Comparison of ENCODE assay signal across 11 cellular contexts in the genomic region with DNA sequence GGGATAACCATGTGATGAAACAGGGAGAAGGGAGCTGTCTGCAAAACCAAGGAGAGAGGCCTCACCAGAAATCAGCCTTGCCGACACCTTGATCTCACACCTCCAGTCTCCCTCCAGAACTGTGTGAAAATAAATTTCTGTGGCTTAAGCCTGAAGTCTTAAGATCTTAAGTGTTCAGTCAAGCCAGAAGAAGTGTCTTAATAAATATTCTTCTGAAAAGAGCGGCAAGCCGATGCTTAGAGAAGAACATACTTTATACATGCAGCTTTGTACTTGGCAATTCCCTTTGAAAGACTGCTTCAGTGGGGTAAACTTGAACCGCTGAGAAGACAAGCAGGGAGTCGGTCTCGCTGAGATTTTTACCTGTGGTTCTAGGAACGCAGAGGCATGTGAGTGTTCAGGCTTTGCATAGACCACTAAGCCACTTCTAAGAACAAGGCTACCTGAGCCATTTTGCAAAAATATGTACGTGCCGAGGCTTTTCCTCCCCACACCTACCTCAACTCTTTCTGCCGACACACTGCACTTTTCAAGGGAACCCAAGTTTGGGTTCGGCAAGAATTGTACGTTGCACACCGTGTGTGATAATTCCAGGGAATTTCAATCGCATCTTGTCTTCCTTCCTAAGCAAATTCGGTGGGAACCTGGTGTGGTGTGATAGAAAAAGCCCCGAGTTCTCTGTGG. TPM values are rescaled to one million over a fixed set of nuclear protein-coding genes. Genes with fewer than 3 reads are reported as not detected.
A peak's percentile ranks its signal among the peaks of the same experiment; 100 is the strongest.
DNase-seq lines count a peak whose midpoint lies in the region; ATAC-seq and TF ChIP-seq lines count a peak whose summit lies in the region.
"Had no signal": no experiment of that assay in that cellular context is flagged by ENCODE, and none has a peak within 500 bp of the region (broad histone marks: within the 10 kb centered on the region; RNA-seq: fewer than 3 reads in every experiment).

No MANE protein-coding gene starts in this region.

- POLR2A ChIA-PET in activated naive CD8-positive, alpha-beta T cell treated with anti-CD3 and anti-CD28 coated beads, Interleukin-2, amount 10 ng/mL, durations not matched to agents 7 days and 5 days (lab: Charles Lee), result interaction anchor here (1.0 to 3.6 kb wide), 3 partner anchors 18 to 62 kb away, joined by 4 to 39 read pairs (median 7); no protein-coding TSS in a partner anchor
- POLR2A ChIA-PET in MCF 10A (lab: Yijun Ruan, JAX), result interaction anchor here (0.9 to 3.3 kb wide), 2 partner anchors 155 to 208 kb away, joined by 3 to 66 read pairs; no protein-coding TSS in a partner anchor

- no peak overlapping the region for H3K27ac ChIP-seq in SU-DHL-6 (ENCODE audit: low read depth, low read length)

- H3K36me3 ChIP-seq in GM06990 (ENCODE audit: control insufficient read depth, insufficient read depth, low read length), result no peaks in the 10 kb centered on the region
- H3K36me3 ChIP-seq in SU-DHL-6 (ENCODE audit: low read length), result 0 out of 2 replicates have a peak, but pooled peaks cover 5% of the 10 kb centered on the region

- intact Hi-C loops in MCF 10A (cut with micrococcal nuclease), result loop anchor here (2.0 to 5.0 kb wide), 2 partner anchors 138 to 301 kb away; no protein-coding TSS in a partner anchor

- peaks cover 25% of the 10 kb centered on the region for H3F3A ChIP-seq in SU-DHL-6 (ENCODE audit: insufficient read depth)

- no peak for ATAC-seq in activated naive CD8-positive, alpha-beta T cell treated with anti-CD3 and anti-CD28 coated beads, Interleukin-2, amount 10 ng/mL, durations not matched to agents 7 days and 5 days (ENCODE audit: low read depth)
- ATAC-seq in HG03354 (IDR thresholded peaks at IDR 0.05; ENCODE audit: poor library complexity, severe bottlenecking, unreplicated experiment), result no peak

- BruUV-seq in MCF 10A (replicated peaks; lab: Mats Ljungman, UMichigan), result no TSS peak

- peaks cover 21% of the 10 kb centered on the region for H3K27me3 Mint-ChIP-seq in activated naive CD8-positive, alpha-beta T cell treated with anti-CD3 and anti-CD28 coated beads, Interleukin-2, amount 10 ng/mL, durations not matched to agents 7 days and 5 days
- H3K27me3 Mint-ChIP-seq in MCF 10A (ENCODE audit: insufficient read depth, unreplicated experiment), result no peaks in the 10 kb centered on the region

- no peak overlapping the region for H2AFZ ChIP-seq in SU-DHL-6 (ENCODE audit: low read depth, low read length, severe bottlenecking)

- no peaks in the 10 kb centered on the region for H3K9me3 Mint-ChIP-seq in activated naive CD8-positive, alpha-beta T cell treated with anti-CD3 and anti-CD28 coated beads, Interleukin-2, amount 10 ng/mL, durations not matched to agents 7 days and 5 days
- no peaks in the 10 kb centered on the region for H3K9me3 Mint-ChIP-seq in MCF 10A (ENCODE audit: unreplicated experiment)

- H3K36me3 Mint-ChIP-seq in activated naive CD8-positive, alpha-beta T cell treated with anti-CD3 and anti-CD28 coated beads, Interleukin-2, amount 10 ng/mL, durations not matched to agents 7 days and 5 days, result peaks cover 5% of the 10 kb centered on the region
- no peaks in the 10 kb centered on the region for H3K36me3 Mint-ChIP-seq in MCF 10A (ENCODE audit: insufficient read depth, unreplicated experiment)

- TF ChIP-seq CTCF in GM06990 (IDR thresholded peaks at IDR 0.05; ENCODE audit: insufficient read depth, low read length, poor library complexity, severe bottlenecking) (no peak), SU-DHL-6 (IDR thresholded peaks at IDR 0.05; ENCODE audit: insufficient read depth, low read length, poor library complexity, severe bottlenecking) (no peak), MCF 10A (IDR thresholded peaks at IDR 0.05; ENCODE audit: unreplicated experiment) (no peak)

- DNase-seq in GM06990 (ENCODE audit: extremely low read depth, insufficient read length) (peak; percentile 35), skeletal muscle cell (ENCODE audit: low read depth) (no peak), MCF 10A (ENCODE audit: unreplicated experiment) (no peak), NCI-H1048 (lab: John Stamatoyannopoulos, UW) (no peak), H4 (ENCODE audit: low spot score) (no peak)
- no peak for DNase-seq in activated naive CD8-positive, alpha-beta T cell treated with anti-CD3 and anti-CD28 coated beads, Interleukin-2, amount 10 ng/mL, durations not matched to agents 7 days and 5 days
- DNase-seq: DMS53, kidney glomerular epithelial cell, NCI-H1417 treated with DMSO at 0.1 percent for 48 hours had no signal

- H3K9ac ChIP-seq in SU-DHL-6 (ENCODE audit: low read length), result no peak overlapping the region

- peak overlapping the region; percentile 58 for H3K27ac Mint-ChIP-seq in activated naive CD8-positive, alpha-beta T cell treated with anti-CD3 and anti-CD28 coated beads, Interleukin-2, amount 10 ng/mL, durations not matched to agents 7 days and 5 days
- H3K27ac Mint-ChIP-seq in MCF 10A (ENCODE audit: low read depth, unreplicated experiment), result no peak overlapping the region

- no peaks in the 10 kb centered on the region for H3K27me3 ChIP-seq in GM06990 (replicated peaks; ENCODE audit: control insufficient read depth, insufficient read depth, low read length)
- no peaks in the 10 kb centered on the region for H3K27me3 ChIP-seq in SU-DHL-6 (ENCODE audit: low read length)

- H3K4me3 ChIP-seq in GM06990 (replicated peaks; ENCODE audit: low read depth, low read length) (no peak overlapping the region), SU-DHL-6 (ENCODE audit: insufficient read depth, low read length, poor library complexity, severe bottlenecking) (no peak overlapping the region), skeletal muscle cell (ENCODE audit: low read depth, low read length) (peak overlapping the region; percentile 54)

- no peaks in the 10 kb centered on the region for H3K9me3 ChIP-seq in SU-DHL-6 (ENCODE audit: insufficient read depth, low read length)

- H3K9me2 ChIP-seq in SU-DHL-6 (replicated peaks; ENCODE audit: insufficient read depth, low read length), result no peaks in the 10 kb centered on the region

- H3K4me2 ChIP-seq in SU-DHL-6 (ENCODE audit: low read depth, low read length, poor library complexity, severe bottlenecking), result peak overlapping the region; percentile 90

- peaks cover 6% of the 10 kb centered on the region; the same call in 1 of the 2 replicates for H4K20me1 ChIP-seq in SU-DHL-6 (ENCODE audit: low read depth, low read length)

- CTCF ChIA-PET in MCF 10A (lab: Yijun Ruan, JAX), result no interaction called here

- peaks cover 87% of the 10 kb centered on the region for H3K4me1 Mint-ChIP-seq in activated naive CD8-positive, alpha-beta T cell treated with anti-CD3 and anti-CD28 coated beads, Interleukin-2, amount 10 ng/mL, durations not matched to agents 7 days and 5 days
- H3K4me1 Mint-ChIP-seq in MCF 10A (ENCODE audit: insufficient read depth, unreplicated experiment), result peaks cover 37% of the 10 kb centered on the region

- peaks cover 81% of the 10 kb centered on the region for H3K79me2 ChIP-seq in SU-DHL-6 (ENCODE audit: insufficient read depth, low read length)

- peak overlapping the region; percentile 69 for H3K4me3 Mint-ChIP-seq in activated naive CD8-positive, alpha-beta T cell treated with anti-CD3 and anti-CD28 coated beads, Interleukin-2, amount 10 ng/mL, durations not matched to agents 7 days and 5 days
- no peak overlapping the region for H3K4me3 Mint-ChIP-seq in MCF 10A (ENCODE audit: unreplicated experiment)

RNA-seq across cellular contexts. Expression of a gene that starts 3.4 kb away (rescaled TPM):
- total RNA-seq in activated naive CD8-positive, alpha-beta T cell treated with anti-CD3 and anti-CD28 coated beads, Interleukin-2, amount 10 ng/mL, durations not matched to agents 7 days and 5 days, result 10 to 100 TPM; 23.0 to 29.7 TPM
- 86.2 and 102 TPM in 2 replicates for total RNA-seq in MCF 10A (2022)
- 4.6 and 4.9 TPM in 2 replicates for total RNA-seq in H4 (2014; rRNA removed; shearing (Covaris generic))
